ENCODE assay signal across 8 cellular contexts in the genomic region with DNA sequence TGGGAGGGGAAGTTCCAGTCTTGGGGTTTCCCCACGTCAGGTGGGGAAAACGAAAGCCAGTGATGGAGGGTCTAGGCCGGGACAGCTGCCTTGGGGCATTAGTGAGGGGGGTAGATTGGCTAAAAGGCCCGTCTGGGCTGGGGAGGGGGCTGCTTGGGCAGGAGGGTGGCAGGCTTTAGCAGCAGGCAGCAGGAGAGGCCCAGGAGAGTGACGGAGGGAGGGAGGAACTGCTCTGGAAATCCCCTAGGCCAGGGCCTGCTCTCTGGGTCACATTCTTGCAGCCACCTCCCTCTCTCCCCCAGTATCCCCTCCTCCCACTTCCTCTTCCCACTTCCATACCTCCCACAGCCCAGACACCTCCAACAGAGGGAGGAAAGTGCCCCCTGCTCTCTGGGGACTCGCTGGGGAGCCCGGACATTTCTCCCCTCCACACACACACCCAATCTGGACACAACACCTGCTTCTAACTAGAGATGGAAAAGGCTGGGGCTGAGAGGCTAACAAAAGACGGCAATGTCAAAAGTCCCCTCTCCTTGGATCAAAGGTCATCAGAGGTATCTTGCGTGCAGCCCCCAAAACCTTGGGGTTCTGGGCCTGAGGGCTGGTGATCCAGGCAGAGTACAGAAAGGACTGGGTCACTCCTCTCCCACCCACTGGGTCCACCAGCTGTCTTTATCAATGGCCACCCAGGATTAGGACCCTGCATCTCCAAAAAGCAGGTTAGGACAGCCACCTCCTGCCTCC. TPM values are rescaled to one million over a fixed set of nuclear protein-coding genes. Genes with fewer than 3 reads are reported as not detected.
DNase-seq lines count a peak whose midpoint lies in the region; ATAC-seq, FAIRE-seq and TF ChIP-seq lines count a peak whose summit lies in the region.

No MANE protein-coding gene starts in this region.

- POLR2A ChIA-PET in naive thymus-derived CD4-positive, alpha-beta T cell (lab: Charles Lee), result interaction anchor here (1.6 to 3.7 kb wide), 5 partner anchors 9 to 21 kb away, joined by 4 to 35 read pairs (median 12); a partner anchor contains a TSS

- no peak for TF ChIP-seq POLR2A in H54 (IDR thresholded peaks at IDR 0.05; ENCODE audit: low read depth, low read length)

- no peaks in the 10 kb centered on the region for H3K9me3 Mint-ChIP-seq in naive thymus-derived CD4-positive, alpha-beta T cell

- peak overlapping the region in 1 of 2 donors; percentile 35 for H3K27ac ChIP-seq in coronary artery
- peak overlapping the region; percentile 97 for H3K27ac ChIP-seq in naive thymus-derived CD4-positive, alpha-beta T cell (ENCODE audit: low read depth, low read length)

- FAIRE-seq in H54 (lab: Jason Lieb, UNC), result no peak

- H3K27me3 ChIP-seq in NT2/D1 (ENCODE audit: insufficient read depth, insufficient read length), result peaks cover 11% of the 10 kb centered on the region
- H3K27me3 ChIP-seq in naive thymus-derived CD4-positive, alpha-beta T cell (ENCODE audit: control insufficient read depth in 2 of 2, insufficient read depth in 2 of 2, low read length in 2 of 2), result peaks cover 0 to 3% of the 10 kb centered on the region in 2 donors

- DNase-seq in GM13977 (ENCODE audit: low spot score) (peak; percentile 79), NT2/D1 (ENCODE audit: low read depth, low spot score) (no peak), coronary artery (ENCODE audit: low spot score) (no peak), H54 (ENCODE audit: insufficient read length, low spot score) (no peak), NCI-H146 treated with DMSO at 0.1 percent for 48 hours (lab: John Stamatoyannopoulos, UW; ENCODE audit: unreplicated experiment) (no peak), NCI-H345 (lab: John Stamatoyannopoulos, UW) (no peak)
- peak in 1 of 9 donors; percentile 42 for DNase-seq in naive thymus-derived CD4-positive, alpha-beta T cell

- peaks cover 22% of the 10 kb centered on the region for H3K4me1 ChIP-seq in NT2/D1 (ENCODE audit: insufficient read depth, insufficient read length)
- H3K4me1 ChIP-seq in naive thymus-derived CD4-positive, alpha-beta T cell (ENCODE audit: control insufficient read depth in 2 of 2, insufficient read depth in 2 of 2, low read length in 2 of 2), result peaks cover 30% of the 10 kb centered on the region in 2 donors

- H3K4me3 ChIP-seq in NT2/D1 (ENCODE audit: insufficient read length, low read depth) (no peak overlapping the region), coronary artery (peak overlapping the region; percentile 83)
- H3K4me3 ChIP-seq in naive thymus-derived CD4-positive, alpha-beta T cell (ENCODE audit: low read length), result peak overlapping the region; percentile 85

- peaks cover 0 to 22% (median 5%) of the 10 kb centered on the region in 5 donors for H3K36me3 Mint-ChIP-seq in naive thymus-derived CD4-positive, alpha-beta T cell

- H3K36me3 ChIP-seq in NT2/D1 (ENCODE audit: insufficient read depth, insufficient read length, low read length), result peaks cover 41% of the 10 kb centered on the region
- peaks cover 0 to 24% (median 0%) of the 10 kb centered on the region in 3 experiments for H3K36me3 ChIP-seq in naive thymus-derived CD4-positive, alpha-beta T cell (ENCODE audit: control insufficient read depth in 2 of 3, insufficient read depth in 3 of 3, low read length in 3 of 3)

- intact Hi-C loops in naive thymus-derived CD4-positive, alpha-beta T cell (cut with micrococcal nuclease), result loop anchor here in 1 of 2 donors (2.0 kb wide), 2 partner anchors 25 to 123 kb away; a partner anchor contains a TSS

- H3K4me1 Mint-ChIP-seq in naive thymus-derived CD4-positive, alpha-beta T cell, result peaks cover 30 to 49% (median 38%) of the 10 kb centered on the region in 7 donors

- peak overlapping the region; percentile 90 to 96 (median 92) for H3K27ac Mint-ChIP-seq in naive thymus-derived CD4-positive, alpha-beta T cell

- in situ Hi-C loops in GM13977 (cut with MboI; ENCODE audit: low pct_unique_long_range_greater_than_20kb, low sequenced_read_pairs, unreplicated experiment), result no loop called here

- H3K27me3 Mint-ChIP-seq in naive thymus-derived CD4-positive, alpha-beta T cell, result peaks cover 0 to 5% (median under 1%) of the 10 kb centered on the region in 5 donors

- H3K4me3 Mint-ChIP-seq in naive thymus-derived CD4-positive, alpha-beta T cell, result peak overlapping the region; percentile 81 to 99 (median 94)

- TF ChIP-seq CTCF in GM13977 (IDR thresholded peaks at IDR 0.05; ENCODE audit: extremely low read depth, insufficient read depth, missing control alignments) (no peak), coronary artery (IDR thresholded peaks at IDR 0.05) (no peak)

- CTCF ChIA-PET in naive thymus-derived CD4-positive, alpha-beta T cell (lab: Charles Lee), result no interaction called here

- peak overlapping the region; percentile 50 for H3K9ac ChIP-seq in NT2/D1 (ENCODE audit: insufficient read length, low read depth)

- ATAC-seq in naive thymus-derived CD4-positive, alpha-beta T cell, result peak; percentile 28
- no peak for ATAC-seq in HG03139 (IDR thresholded peaks at IDR 0.05; ENCODE audit: unreplicated experiment)

- H3K9me3 ChIP-seq in NT2/D1 (ENCODE audit: insufficient read depth, low read length), result no peaks in the 10 kb centered on the region
- no peaks in the 10 kb centered on the region for H3K9me3 ChIP-seq in naive thymus-derived CD4-positive, alpha-beta T cell (ENCODE audit: control insufficient read depth in 2 of 3, low read length in 3 of 3)

RNA-seq across cellular contexts. Expression of a gene that starts 1.8 kb away (rescaled TPM):
- total RNA-seq in naive thymus-derived CD4-positive, alpha-beta T cell, result 10 to 100 TPM in 4 of 5 experiments, 1 to 10 TPM in 1; 8.3 to 53.4 (median 29.4) TPM
- polyA plus RNA-seq in naive thymus-derived CD4-positive, alpha-beta T cell, result 1 to 10 TPM; 2.3 to 4.9 TPM

RNA-seq across cellular contexts. Expression of a gene that starts 6.2 kb away (rescaled TPM):
- 10 to 100 TPM in 4 of 5 experiments, 1 to 10 TPM in 1; 10.0 to 32.1 (median 17.6) TPM for total RNA-seq in naive thymus-derived CD4-positive, alpha-beta T cell
- polyA plus RNA-seq in naive thymus-derived CD4-positive, alpha-beta T cell, result 10 to 100 TPM; 24.5 to 41.7 TPM

RNA-seq across cellular contexts. Expression of a gene that starts 6.7 kb away (rescaled TPM):
- not detected for total RNA-seq in naive thymus-derived CD4-positive, alpha-beta T cell
- polyA plus RNA-seq in naive thymus-derived CD4-positive, alpha-beta T cell, result under 1 TPM in 1 of 2 donors, not detected in 1; 0.22 TPM

RNA-seq across cellular contexts. Expression of a gene that starts 16.6 kb away (rescaled TPM):
- 100 to 1,000 TPM; 345 to 750 (median 366) TPM for total RNA-seq in naive thymus-derived CD4-positive, alpha-beta T cell
- 100 to 1,000 TPM; 422 to 558 TPM for polyA plus RNA-seq in naive thymus-derived CD4-positive, alpha-beta T cell

RNA-seq across cellular contexts. Expression of a gene that starts 40.1 kb away (rescaled TPM):
- 10 to 100 TPM in 1 of 5 experiments, 1 to 10 TPM in 2, under 1 TPM in 2; 0.84 to 41.1 (median 1.8) TPM for total RNA-seq in naive thymus-derived CD4-positive, alpha-beta T cell
- polyA plus RNA-seq in naive thymus-derived CD4-positive, alpha-beta T cell, result 1 to 10 TPM in 1 of 2 donors, under 1 TPM in 1; 0.95 to 2.0 TPM
